ENCODE assay signal across 1 cellular context in genomic region chr19:38722947-38723605, GRCh38.
TF ChIP-seq lines count a peak whose summit lies in the region.

No MANE protein-coding gene starts in this region.

TF ChIP-seq in HepG2, 621 proteins besides CTCF, POLR2A, EP300 and RAD21 (continued from another document):
- TF ChIP-seq, protein P1, sequence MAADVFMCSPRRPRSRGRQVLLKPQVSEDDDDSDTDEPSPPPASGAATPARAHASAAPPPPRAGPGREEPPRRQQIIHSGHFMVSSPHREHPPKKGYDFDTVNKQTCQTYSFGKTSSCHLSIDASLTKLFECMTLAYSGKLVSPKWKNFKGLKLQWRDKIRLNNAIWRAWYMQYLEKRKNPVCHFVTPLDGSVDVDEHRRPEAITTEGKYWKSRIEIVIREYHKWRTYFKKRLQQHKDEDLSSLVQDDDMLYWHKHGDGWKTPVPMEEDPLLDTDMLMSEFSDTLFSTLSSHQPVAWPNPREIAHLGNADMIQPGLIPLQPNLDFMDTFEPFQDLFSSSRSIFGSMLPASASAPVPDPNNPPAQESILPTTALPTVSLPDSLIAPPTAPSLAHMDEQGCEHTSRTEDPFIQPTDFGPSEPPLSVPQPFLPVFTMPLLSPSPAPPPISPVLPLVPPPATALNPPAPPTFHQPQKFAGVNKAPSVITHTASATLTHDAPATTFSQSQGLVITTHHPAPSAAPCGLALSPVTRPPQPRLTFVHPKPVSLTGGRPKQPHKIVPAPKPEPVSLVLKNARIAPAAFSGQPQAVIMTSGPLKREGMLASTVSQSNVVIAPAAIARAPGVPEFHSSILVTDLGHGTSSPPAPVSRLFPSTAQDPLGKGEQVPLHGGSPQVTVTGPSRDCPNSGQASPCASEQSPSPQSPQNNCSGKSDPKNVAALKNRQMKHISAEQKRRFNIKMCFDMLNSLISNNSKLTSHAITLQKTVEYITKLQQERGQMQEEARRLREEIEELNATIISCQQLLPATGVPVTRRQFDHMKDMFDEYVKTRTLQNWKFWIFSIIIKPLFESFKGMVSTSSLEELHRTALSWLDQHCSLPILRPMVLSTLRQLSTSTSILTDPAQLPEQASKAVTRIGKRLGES (CRISPR knock-in tag; IDR thresholded peaks at IDR 0.05; ENCODE audit: borderline replicate concordance) = no peak
- TF ChIP-seq ARHGAP35 (CRISPR knock-in tag; IDR thresholded peaks at IDR 0.05; ENCODE audit: borderline replicate concordance) = no peak
- TF ChIP-seq ZNF775 (CRISPR knock-in tag; IDR thresholded peaks at IDR 0.05; ENCODE audit: borderline replicate concordance) = no peak
- TF ChIP-seq, protein P2, sequence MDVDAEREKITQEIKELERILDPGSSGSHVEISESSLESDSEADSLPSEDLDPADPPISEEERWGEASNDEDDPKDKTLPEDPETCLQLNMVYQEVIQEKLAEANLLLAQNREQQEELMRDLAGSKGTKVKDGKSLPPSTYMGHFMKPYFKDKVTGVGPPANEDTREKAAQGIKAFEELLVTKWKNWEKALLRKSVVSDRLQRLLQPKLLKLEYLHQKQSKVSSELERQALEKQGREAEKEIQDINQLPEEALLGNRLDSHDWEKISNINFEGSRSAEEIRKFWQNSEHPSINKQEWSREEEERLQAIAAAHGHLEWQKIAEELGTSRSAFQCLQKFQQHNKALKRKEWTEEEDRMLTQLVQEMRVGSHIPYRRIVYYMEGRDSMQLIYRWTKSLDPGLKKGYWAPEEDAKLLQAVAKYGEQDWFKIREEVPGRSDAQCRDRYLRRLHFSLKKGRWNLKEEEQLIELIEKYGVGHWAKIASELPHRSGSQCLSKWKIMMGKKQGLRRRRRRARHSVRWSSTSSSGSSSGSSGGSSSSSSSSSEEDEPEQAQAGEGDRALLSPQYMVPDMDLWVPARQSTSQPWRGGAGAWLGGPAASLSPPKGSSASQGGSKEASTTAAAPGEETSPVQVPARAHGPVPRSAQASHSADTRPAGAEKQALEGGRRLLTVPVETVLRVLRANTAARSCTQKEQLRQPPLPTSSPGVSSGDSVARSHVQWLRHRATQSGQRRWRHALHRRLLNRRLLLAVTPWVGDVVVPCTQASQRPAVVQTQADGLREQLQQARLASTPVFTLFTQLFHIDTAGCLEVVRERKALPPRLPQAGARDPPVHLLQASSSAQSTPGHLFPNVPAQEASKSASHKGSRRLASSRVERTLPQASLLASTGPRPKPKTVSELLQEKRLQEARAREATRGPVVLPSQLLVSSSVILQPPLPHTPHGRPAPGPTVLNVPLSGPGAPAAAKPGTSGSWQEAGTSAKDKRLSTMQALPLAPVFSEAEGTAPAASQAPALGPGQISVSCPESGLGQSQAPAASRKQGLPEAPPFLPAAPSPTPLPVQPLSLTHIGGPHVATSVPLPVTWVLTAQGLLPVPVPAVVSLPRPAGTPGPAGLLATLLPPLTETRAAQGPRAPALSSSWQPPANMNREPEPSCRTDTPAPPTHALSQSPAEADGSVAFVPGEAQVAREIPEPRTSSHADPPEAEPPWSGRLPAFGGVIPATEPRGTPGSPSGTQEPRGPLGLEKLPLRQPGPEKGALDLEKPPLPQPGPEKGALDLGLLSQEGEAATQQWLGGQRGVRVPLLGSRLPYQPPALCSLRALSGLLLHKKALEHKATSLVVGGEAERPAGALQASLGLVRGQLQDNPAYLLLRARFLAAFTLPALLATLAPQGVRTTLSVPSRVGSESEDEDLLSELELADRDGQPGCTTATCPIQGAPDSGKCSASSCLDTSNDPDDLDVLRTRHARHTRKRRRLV (CRISPR knock-in tag; IDR thresholded peaks at IDR 0.05) = no peak
- TF ChIP-seq ZNF235 (CRISPR knock-in tag; IDR thresholded peaks at IDR 0.05; ENCODE audit: borderline replicate concordance) = no peak
- TF ChIP-seq ARNTL (CRISPR knock-in tag; IDR thresholded peaks at IDR 0.05) = no peak
- TF ChIP-seq, protein P3, sequence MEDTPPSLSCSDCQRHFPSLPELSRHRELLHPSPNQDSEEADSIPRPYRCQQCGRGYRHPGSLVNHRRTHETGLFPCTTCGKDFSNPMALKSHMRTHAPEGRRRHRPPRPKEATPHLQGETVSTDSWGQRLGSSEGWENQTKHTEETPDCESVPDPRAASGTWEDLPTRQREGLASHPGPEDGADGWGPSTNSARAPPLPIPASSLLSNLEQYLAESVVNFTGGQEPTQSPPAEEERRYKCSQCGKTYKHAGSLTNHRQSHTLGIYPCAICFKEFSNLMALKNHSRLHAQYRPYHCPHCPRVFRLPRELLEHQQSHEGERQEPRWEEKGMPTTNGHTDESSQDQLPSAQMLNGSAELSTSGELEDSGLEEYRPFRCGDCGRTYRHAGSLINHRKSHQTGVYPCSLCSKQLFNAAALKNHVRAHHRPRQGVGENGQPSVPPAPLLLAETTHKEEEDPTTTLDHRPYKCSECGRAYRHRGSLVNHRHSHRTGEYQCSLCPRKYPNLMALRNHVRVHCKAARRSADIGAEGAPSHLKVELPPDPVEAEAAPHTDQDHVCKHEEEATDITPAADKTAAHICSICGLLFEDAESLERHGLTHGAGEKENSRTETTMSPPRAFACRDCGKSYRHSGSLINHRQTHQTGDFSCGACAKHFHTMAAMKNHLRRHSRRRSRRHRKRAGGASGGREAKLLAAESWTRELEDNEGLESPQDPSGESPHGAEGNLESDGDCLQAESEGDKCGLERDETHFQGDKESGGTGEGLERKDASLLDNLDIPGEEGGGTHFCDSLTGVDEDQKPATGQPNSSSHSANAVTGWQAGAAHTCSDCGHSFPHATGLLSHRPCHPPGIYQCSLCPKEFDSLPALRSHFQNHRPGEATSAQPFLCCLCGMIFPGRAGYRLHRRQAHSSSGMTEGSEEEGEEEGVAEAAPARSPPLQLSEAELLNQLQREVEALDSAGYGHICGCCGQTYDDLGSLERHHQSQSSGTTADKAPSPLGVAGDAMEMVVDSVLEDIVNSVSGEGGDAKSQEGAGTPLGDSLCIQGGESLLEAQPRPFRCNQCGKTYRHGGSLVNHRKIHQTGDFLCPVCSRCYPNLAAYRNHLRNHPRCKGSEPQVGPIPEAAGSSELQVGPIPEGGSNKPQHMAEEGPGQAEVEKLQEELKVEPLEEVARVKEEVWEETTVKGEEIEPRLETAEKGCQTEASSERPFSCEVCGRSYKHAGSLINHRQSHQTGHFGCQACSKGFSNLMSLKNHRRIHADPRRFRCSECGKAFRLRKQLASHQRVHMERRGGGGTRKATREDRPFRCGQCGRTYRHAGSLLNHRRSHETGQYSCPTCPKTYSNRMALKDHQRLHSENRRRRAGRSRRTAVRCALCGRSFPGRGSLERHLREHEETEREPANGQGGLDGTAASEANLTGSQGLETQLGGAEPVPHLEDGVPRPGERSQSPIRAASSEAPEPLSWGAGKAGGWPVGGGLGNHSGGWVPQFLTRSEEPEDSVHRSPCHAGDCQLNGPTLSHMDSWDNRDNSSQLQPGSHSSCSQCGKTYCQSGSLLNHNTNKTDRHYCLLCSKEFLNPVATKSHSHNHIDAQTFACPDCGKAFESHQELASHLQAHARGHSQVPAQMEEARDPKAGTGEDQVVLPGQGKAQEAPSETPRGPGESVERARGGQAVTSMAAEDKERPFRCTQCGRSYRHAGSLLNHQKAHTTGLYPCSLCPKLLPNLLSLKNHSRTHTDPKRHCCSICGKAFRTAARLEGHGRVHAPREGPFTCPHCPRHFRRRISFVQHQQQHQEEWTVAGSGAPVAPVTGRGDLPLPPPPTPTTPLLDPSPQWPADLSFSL (CRISPR knock-in tag; IDR thresholded peaks at IDR 0.05) = no peak
- no peak for TF ChIP-seq KDM5A (IDR thresholded peaks at IDR 0.05; ENCODE audit: borderline replicate concordance, low read length)
- no peak for TF ChIP-seq JUN (CRISPR knock-in tag; IDR thresholded peaks at IDR 0.05)
- TF ChIP-seq SNRNP70 (IDR thresholded peaks at IDR 0.05; ENCODE audit: low read depth, low read length) = no peak
TF ChIP-seq in HepG2: peak in this region for 6.
